In genomic region chr3:58177747-58178527, GRCh38 we compare ENCODE assay signal across 1 cellular context.
TF ChIP-seq lines count a peak whose summit lies in the region.

No MANE protein-coding gene starts in this region.

TF ChIP-seq in HepG2, 621 proteins besides CTCF, POLR2A, EP300 and RAD21 (continued from another document and continues in another):
- no peak for TF ChIP-seq USF2 (IDR thresholded peaks at IDR 0.05; ENCODE audit: low read depth, low read length)
- TF ChIP-seq USF2 (CRISPR knock-in tag; IDR thresholded peaks at IDR 0.05; ENCODE audit: borderline replicate concordance) = no peak
- no peak for TF ChIP-seq MAFF (IDR thresholded peaks at IDR 0.05; ENCODE audit: low read depth, low read length)
- 0 out of 2 replicates have a peak, but pooled peaks have one; percentile 48 for TF ChIP-seq ZIK1 (CRISPR knock-in tag; IDR thresholded peaks at IDR 0.05; ENCODE audit: borderline replicate concordance, low read depth)
- no peak for TF ChIP-seq RFXANK (CRISPR knock-in tag; IDR thresholded peaks at IDR 0.05)
- no peak; the same call in 1 of the 2 replicates for TF ChIP-seq ZNF432 (CRISPR knock-in tag; IDR thresholded peaks at IDR 0.05; ENCODE audit: borderline replicate concordance)
- TF ChIP-seq NFIB (CRISPR knock-in tag; IDR thresholded peaks at IDR 0.05; ENCODE audit: borderline replicate concordance) = no peak
- TF ChIP-seq FOXK1 (CRISPR knock-in tag; IDR thresholded peaks at IDR 0.05; ENCODE audit: borderline replicate concordance, low read depth) = no peak
- no peak for TF ChIP-seq ZNF30 (CRISPR knock-in tag; IDR thresholded peaks at IDR 0.05)
- 0 out of 2 replicates have a peak, but pooled peaks have one; percentile 19 for TF ChIP-seq RARA (CRISPR knock-in tag; IDR thresholded peaks at IDR 0.05)
- TF ChIP-seq, protein P1, sequence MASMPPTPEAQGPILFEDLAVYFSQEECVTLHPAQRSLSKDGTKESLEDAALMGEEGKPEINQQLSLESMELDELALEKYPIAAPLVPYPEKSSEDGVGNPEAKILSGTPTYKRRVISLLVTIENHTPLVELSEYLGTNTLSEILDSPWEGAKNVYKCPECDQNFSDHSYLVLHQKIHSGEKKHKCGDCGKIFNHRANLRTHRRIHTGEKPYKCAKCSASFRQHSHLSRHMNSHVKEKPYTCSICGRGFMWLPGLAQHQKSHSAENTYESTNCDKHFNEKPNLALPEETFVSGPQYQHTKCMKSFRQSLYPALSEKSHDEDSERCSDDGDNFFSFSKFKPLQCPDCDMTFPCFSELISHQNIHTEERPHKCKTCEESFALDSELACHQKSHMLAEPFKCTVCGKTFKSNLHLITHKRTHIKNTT (CRISPR knock-in tag; IDR thresholded peaks at IDR 0.05) = no peak
- TF ChIP-seq ZNF235 (CRISPR knock-in tag; IDR thresholded peaks at IDR 0.05; ENCODE audit: borderline replicate concordance) = no peak
- no peak for TF ChIP-seq ZNF556 (CRISPR knock-in tag; IDR thresholded peaks at IDR 0.05; ENCODE audit: borderline replicate concordance)
- no peak for TF ChIP-seq NCOA1 (CRISPR knock-in tag; IDR thresholded peaks at IDR 0.05)
- TF ChIP-seq TBX3 (IDR thresholded peaks at IDR 0.05; ENCODE audit: borderline replicate concordance) = no peak
- TF ChIP-seq HNRNPL (IDR thresholded peaks at IDR 0.05; ENCODE audit: low read depth, low read length) = no peak
- no peak for TF ChIP-seq PLSCR1 (CRISPR knock-in tag; IDR thresholded peaks at IDR 0.05; ENCODE audit: borderline replicate concordance)
- TF ChIP-seq AHDC1 (CRISPR knock-in tag; IDR thresholded peaks at IDR 0.05; ENCODE audit: borderline replicate concordance) = no peak
- TF ChIP-seq THYN1 (CRISPR knock-in tag; IDR thresholded peaks at IDR 0.05; ENCODE audit: borderline replicate concordance, low read depth) = no peak
- no peak for TF ChIP-seq NFE2 (CRISPR knock-in tag; IDR thresholded peaks at IDR 0.05)
- no peak for TF ChIP-seq ZBTB14 (CRISPR knock-in tag; IDR thresholded peaks at IDR 0.05)
- TF ChIP-seq, protein P2, sequence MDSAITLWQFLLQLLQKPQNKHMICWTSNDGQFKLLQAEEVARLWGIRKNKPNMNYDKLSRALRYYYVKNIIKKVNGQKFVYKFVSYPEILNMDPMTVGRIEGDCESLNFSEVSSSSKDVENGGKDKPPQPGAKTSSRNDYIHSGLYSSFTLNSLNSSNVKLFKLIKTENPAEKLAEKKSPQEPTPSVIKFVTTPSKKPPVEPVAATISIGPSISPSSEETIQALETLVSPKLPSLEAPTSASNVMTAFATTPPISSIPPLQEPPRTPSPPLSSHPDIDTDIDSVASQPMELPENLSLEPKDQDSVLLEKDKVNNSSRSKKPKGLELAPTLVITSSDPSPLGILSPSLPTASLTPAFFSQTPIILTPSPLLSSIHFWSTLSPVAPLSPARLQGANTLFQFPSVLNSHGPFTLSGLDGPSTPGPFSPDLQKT (CRISPR knock-in tag; IDR thresholded peaks at IDR 0.05; ENCODE audit: borderline replicate concordance) = no peak
- TF ChIP-seq ZBTB3 (CRISPR knock-in tag; IDR thresholded peaks at IDR 0.05; ENCODE audit: borderline replicate concordance, low read depth) = no peak
- no peak for TF ChIP-seq ZNF33B (CRISPR knock-in tag; IDR thresholded peaks at IDR 0.05)
- TF ChIP-seq, protein P3, sequence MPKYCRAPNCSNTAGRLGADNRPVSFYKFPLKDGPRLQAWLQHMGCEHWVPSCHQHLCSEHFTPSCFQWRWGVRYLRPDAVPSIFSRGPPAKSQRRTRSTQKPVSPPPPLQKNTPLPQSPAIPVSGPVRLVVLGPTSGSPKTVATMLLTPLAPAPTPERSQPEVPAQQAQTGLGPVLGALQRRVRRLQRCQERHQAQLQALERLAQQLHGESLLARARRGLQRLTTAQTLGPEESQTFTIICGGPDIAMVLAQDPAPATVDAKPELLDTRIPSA (CRISPR knock-in tag; IDR thresholded peaks at IDR 0.05; ENCODE audit: borderline replicate concordance) = no peak; the same call in 1 of the 2 replicates
- TF ChIP-seq MBNL3 (CRISPR knock-in tag; conservative IDR thresholded peaks at IDR 0.05) = no peak
- TF ChIP-seq HNF4G (IDR thresholded peaks at IDR 0.05; ENCODE audit: borderline replicate concordance, low read depth, low read length) = no peak
- TF ChIP-seq HNF4G (CRISPR knock-in tag; IDR thresholded peaks at IDR 0.05; ENCODE audit: borderline replicate concordance, low read depth) = no peak
- peak; percentile 91; the same call in 1 of the 2 replicates for TF ChIP-seq KDM2A (CRISPR knock-in tag; IDR thresholded peaks at IDR 0.05; ENCODE audit: borderline replicate concordance, low read depth)
- TF ChIP-seq PPARG (CRISPR knock-in tag; conservative IDR thresholded peaks at IDR 0.05) = 0 out of 2 replicates have a peak, but pooled peaks have one; percentile 55
- TF ChIP-seq TFDP2 (CRISPR knock-in tag; IDR thresholded peaks at IDR 0.05) = peak; percentile 26; the same call in 1 of the 2 replicates
- no peak for TF ChIP-seq ZBTB44 (CRISPR knock-in tag; IDR thresholded peaks at IDR 0.05)
- TF ChIP-seq MIXL1 (CRISPR knock-in tag; IDR thresholded peaks at IDR 0.05) = peak; percentile 67; the same call in 1 of the 2 replicates
- no peak for TF ChIP-seq ZNF274 (CRISPR knock-in tag; IDR thresholded peaks at IDR 0.05)
- no peak for TF ChIP-seq EED (CRISPR knock-in tag; IDR thresholded peaks at IDR 0.05)
- no peak for TF ChIP-seq HNF1A (IDR thresholded peaks at IDR 0.05; ENCODE audit: low read depth)
- TF ChIP-seq HNF1A (CRISPR knock-in tag; IDR thresholded peaks at IDR 0.05; ENCODE audit: borderline replicate concordance) = peak; percentile 33; the same call in 1 of the 2 replicates
- no peak for TF ChIP-seq ZNF468 (CRISPR knock-in tag; IDR thresholded peaks at IDR 0.05)
